Comparison of ENCODE assay signal across 1 cellular context in genomic region chr3:49803464-49804140, GRCh38.
TF ChIP-seq lines count a peak whose summit lies in the region.

No MANE protein-coding gene starts in this region.

TF ChIP-seq in HEK293, 187 proteins besides CTCF, POLR2A, EP300 and RAD21 (continued from another document):
- 0 out of 2 replicates have a peak, but pooled peaks have one; percentile 30 for TF ChIP-seq HIC1 (tag by site-specific recombination; IDR thresholded peaks at IDR 0.05)
- no peak for TF ChIP-seq ZNF654 (tag by site-specific recombination; IDR thresholded peaks at IDR 0.05; ENCODE audit: low read depth)
- no peak for TF ChIP-seq ZFP37 (tag by site-specific recombination; IDR thresholded peaks at IDR 0.05)
- TF ChIP-seq KLF9 (tag by site-specific recombination; IDR thresholded peaks at IDR 0.05; ENCODE audit: low read depth) = peak; percentile 22; the same call in 1 of the 2 replicates
- TF ChIP-seq ZSCAN4 (tag by site-specific recombination; IDR thresholded peaks at IDR 0.05) = no peak
- no peak for TF ChIP-seq TRIM28 (IDR thresholded peaks at IDR 0.05; ENCODE audit: borderline replicate concordance, low read length)
- TF ChIP-seq MYNN (tag by site-specific recombination; IDR thresholded peaks at IDR 0.05; ENCODE audit: borderline replicate concordance) = no peak
- no peak for TF ChIP-seq ATF2 (tag by site-specific recombination; IDR thresholded peaks at IDR 0.05; ENCODE audit: low read depth)
- TF ChIP-seq ZNF112 (tag by site-specific recombination; IDR thresholded peaks at IDR 0.05) = no peak
- no peak for TF ChIP-seq ZNF302 (tag by site-specific recombination; IDR thresholded peaks at IDR 0.05; ENCODE audit: low read depth)
